In the genomic region with DNA sequence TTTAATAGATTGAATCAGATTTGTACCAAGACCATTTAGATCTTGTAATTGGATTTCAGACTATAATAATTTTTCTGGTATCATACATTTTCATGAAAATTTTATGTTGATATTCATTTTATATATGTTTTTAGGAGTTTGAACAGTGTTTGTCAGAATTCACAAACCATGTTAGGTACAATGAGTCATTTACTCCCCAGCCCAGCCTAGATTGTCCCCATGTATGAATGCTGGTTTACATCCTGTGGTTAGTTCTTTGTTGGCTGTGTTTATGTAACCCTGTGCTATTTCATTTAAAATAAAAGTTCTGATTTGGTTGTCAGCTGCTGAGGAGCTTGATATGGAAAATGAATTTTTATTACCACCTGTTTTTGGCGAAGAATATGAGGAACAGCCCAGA, we compare ENCODE assay signal across 20 cellular contexts.
DNase-seq lines count a peak whose midpoint lies in the region; ATAC-seq and TF ChIP-seq lines count a peak whose summit lies in the region.
"Had no signal": no experiment of that assay in that cellular context is flagged by ENCODE, and none has a peak within 500 bp of the region (broad histone marks: within the 10 kb centered on the region; RNA-seq: fewer than 3 reads in every experiment).

No MANE protein-coding gene starts in this region.

- no peak for ATAC-seq in GM19463 (IDR thresholded peaks at IDR 0.05; ENCODE audit: unreplicated experiment)
- ATAC-seq: body of pancreas; CD8-positive, alpha-beta T cell had no signal

- TF ChIP-seq CTCF in HFF-Myc (IDR thresholded peaks at IDR 0.05; ENCODE audit: low read depth, low read length, missing control alignments) = no peak
- no peak for TF ChIP-seq CTCF in astrocyte of the cerebellum (IDR thresholded peaks at IDR 0.05; ENCODE audit: low read depth, low read length, missing control alignments)

- H3K4me3 ChIP-seq in HFF-Myc (replicated peaks; ENCODE audit: low read depth, low read length) = no peak overlapping the region
- no peak overlapping the region for H3K4me3 ChIP-seq in astrocyte of the cerebellum (ENCODE audit: low read depth, low read length)
- H3K4me3 ChIP-seq: body of pancreas, coronary artery, left ventricle myocardium inferior, thyroid gland had no signal

- DNase-seq in COLO829 (ENCODE audit: low spot score) = peak; percentile 36
- peak; percentile 26 for DNase-seq in HFF-Myc (ENCODE audit: extremely low read depth, low read depth)
- DNase-seq in astrocyte of the cerebellum (ENCODE audit: low read depth) = peak; percentile 64
- DNase-seq in iris pigment epithelial cell (ENCODE audit: low read depth) = peak; percentile 88
- no peak for DNase-seq in NCI-H1694 treated with DMSO at 0.1 percent for 48 hours (lab: John Stamatoyannopoulos, UW)
- DNase-seq in activated CD4-positive, CD25-positive, alpha-beta regulatory T cell treated with anti-CD3 and anti-CD28 coated beads, Interleukin-2, amount 50 U/mL, for 72 hours = no peak
- no peak for DNase-seq in NCI-H2029 (lab: John Stamatoyannopoulos, UW)
- DNase-seq: activated CD4-positive, alpha-beta T cell treated with anti-CD3 and anti-CD28 coated beads, Interleukin-2, amount 50 U/mL, for 1 hour; activated naive CD4-positive, alpha-beta T cell treated with Interleukin-2 at 50 U/mL for 16 hours; body of pancreas; CD8-positive, alpha-beta T cell; DMS53; left ventricle myocardium inferior; NCI-H1048; NCI-H2107; NCI-H510A; SW 1271; thyroid gland had no signal

- in situ Hi-C loops in astrocyte of the cerebellum (cut with HindIII; ENCODE audit: low sequenced_read_pairs) = no loop called here

Comparison
In these comparisons a context has a peak if more than half of its experiments do, and no peak if none do; other contexts are left out.
1. DNase-seq: peak in COLO829 (single experiment), HFF-Myc (single experiment), astrocyte of the cerebellum (single experiment) and iris pigment epithelial cell (single experiment); none in NCI-H1694 treated with DMSO at 0.1 percent for 48 hours (single experiment), activated CD4-positive, CD25-positive, alpha-beta regulatory T cell treated with anti-CD3 and anti-CD28 coated beads, Interleukin-2, amount 50 U/mL, for 72 hours (single experiment) and NCI-H2029 (single experiment).